In the genomic region with DNA sequence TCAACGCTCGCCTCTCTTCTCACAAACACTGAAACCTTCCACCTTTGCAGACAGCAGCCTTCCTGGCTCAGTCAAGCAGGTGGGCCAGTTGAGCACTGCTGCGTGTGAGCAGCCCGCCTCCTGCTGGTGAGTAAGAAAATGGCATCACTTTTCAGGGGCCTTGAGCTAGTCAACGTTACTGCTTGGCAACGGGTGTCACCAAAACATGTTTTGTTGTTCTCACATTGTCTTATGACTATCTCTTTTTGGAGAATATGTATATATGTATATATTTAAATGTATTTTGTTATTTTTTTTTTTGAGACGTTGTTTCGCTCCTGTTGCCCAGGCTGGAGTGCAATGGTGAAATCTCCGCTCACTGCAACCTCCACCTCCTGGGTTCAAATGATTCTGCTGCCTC, we compare ENCODE assay signal across 8 cellular contexts.
A peak's percentile ranks its signal among the peaks of the same experiment; 100 is the strongest.
DNase-seq lines count a peak whose midpoint lies in the region; ATAC-seq and TF ChIP-seq lines count a peak whose summit lies in the region.

No MANE protein-coding gene starts in this region.

- TF ChIP-seq CTCF in A673 (conservative IDR thresholded peaks at IDR 0.05; ENCODE audit: low read depth, low read length) (peak; percentile 91), VCaP (conservative IDR thresholded peaks at IDR 0.05) (peak; percentile 98), MCF 10A (IDR thresholded peaks at IDR 0.05; ENCODE audit: unreplicated experiment) (peak; percentile 95), kidney epithelial cell (IDR thresholded peaks at IDR 0.05; ENCODE audit: insufficient read depth, low read length, poor library complexity, severe bottlenecking) (peak; percentile 96)

- H3K4me1 ChIP-seq in A673 (ENCODE audit: insufficient read depth, low read length, poor library complexity, severe bottlenecking): peaks cover 7% of the 10 kb centered on the region

- ATAC-seq in GM18498 (IDR thresholded peaks at IDR 0.05; ENCODE audit: unreplicated experiment) (peak; percentile 92), HG02884 (IDR thresholded peaks at IDR 0.05; ENCODE audit: unreplicated experiment) (peak; percentile 89)

- BruUV-seq in A673 (replicated peaks; lab: Mats Ljungman, UMichigan) (no TSS peak), MCF 10A (replicated peaks; lab: Mats Ljungman, UMichigan) (no TSS peak)

- no peaks in the 10 kb centered on the region for H3K27me3 ChIP-seq in A673 (replicated peaks; ENCODE audit: insufficient read depth, low read depth, low read length, poor library complexity)
- H3K27me3 ChIP-seq in kidney epithelial cell (ENCODE audit: control insufficient read depth, insufficient read depth, low read length): no peaks in the 10 kb centered on the region

- POLR2A ChIA-PET in A673 (lab: Charles Lee; ENCODE audit: low non-redundant PET): interaction anchor here (0.6 kb wide), 1 partner anchor 253 kb away, joined by 5 read pairs; no protein-coding TSS in a partner anchor
- POLR2A ChIA-PET in MCF 10A (lab: Yijun Ruan, JAX): interaction anchor here (0.6 to 1.5 kb wide), 13 partner anchors 97 to 637 kb away, joined by 3 to 6 read pairs (median 4); partner anchors contain the start of gene AGPAT4

- intact Hi-C loops in A673 (cut with micrococcal nuclease; ENCODE audit: unreplicated experiment): loop anchor here (5.0 to 10.0 kb wide), 4 partner anchors 219 to 846 kb away; partner anchors contain the start of gene MAP3K4
- intact Hi-C loops in MCF 10A (cut with micrococcal nuclease): loop anchor here (5.0 kb wide), 1 partner anchor 849 kb away; no protein-coding TSS in a partner anchor

- no peak overlapping the region for H3K4me3 Mint-ChIP-seq in MCF 10A (ENCODE audit: unreplicated experiment)

- H3K27ac ChIP-seq in A673 (ENCODE audit: low read depth, low read length, poor library complexity, severe bottlenecking): no peak overlapping the region
- no peak overlapping the region for H3K27ac ChIP-seq in VCaP

- no peaks in the 10 kb centered on the region for H3K27me3 Mint-ChIP-seq in MCF 10A (ENCODE audit: insufficient read depth, unreplicated experiment)

- peaks cover 13% of the 10 kb centered on the region for H3K4me1 Mint-ChIP-seq in MCF 10A (ENCODE audit: insufficient read depth, unreplicated experiment)

- no peaks in the 10 kb centered on the region for H3K9me3 ChIP-seq in A673 (ENCODE audit: low read depth, low read length, poor library complexity, severe bottlenecking)

- H3K9me3 Mint-ChIP-seq in MCF 10A (ENCODE audit: unreplicated experiment): no peaks in the 10 kb centered on the region

- CTCF ChIA-PET in A673 (lab: Charles Lee): interaction anchor here (0.5 to 1.5 kb wide), 10 partner anchors 9 to 1530 kb away, joined by 3 to 16 read pairs (median 4); partner anchors contain the start of gene AGPAT4
- CTCF ChIA-PET in MCF 10A (lab: Yijun Ruan, JAX): interaction anchor here (0.6 to 7.7 kb wide), 89 partner anchors 9 to 852 kb away, joined by 3 to 113 read pairs (median 5); partner anchors contain the start of gene AGPAT4

- H3K36me3 ChIP-seq in A673 (ENCODE audit: insufficient read depth, low read length, poor library complexity, severe bottlenecking) (no peaks in the 10 kb centered on the region), kidney epithelial cell (ENCODE audit: control insufficient read depth, insufficient read depth, low read length) (no peaks in the 10 kb centered on the region)

- no peak overlapping the region for H3K27ac Mint-ChIP-seq in MCF 10A (ENCODE audit: low read depth, unreplicated experiment)

- no peaks in the 10 kb centered on the region for H3K36me3 Mint-ChIP-seq in MCF 10A (ENCODE audit: insufficient read depth, unreplicated experiment)

- DNase-seq in A673 (ENCODE audit: low spot score): peak; percentile 62
- DNase-seq in NCI-H2029 (lab: John Stamatoyannopoulos, UW): peak; percentile 66
- DNase-seq in MCF 10A (ENCODE audit: unreplicated experiment): peak; percentile 77
- peak; percentile 38 for DNase-seq in kidney epithelial cell (ENCODE audit: low read depth)
- peak; percentile 49 to 58 for DNase-seq in stimulated activated CD4-positive, alpha-beta T cell treated with anti-CD3 and anti-CD28 coated beads, Interleukin-4, amount 100 ng/mL, for 4 hours

- H3K4me3 ChIP-seq in A673 (ENCODE audit: low read depth, low read length, poor library complexity, severe bottlenecking): no peak overlapping the region
- no peak overlapping the region for H3K4me3 ChIP-seq in kidney epithelial cell (ENCODE audit: low read depth, low read length)
